8 cellular contexts compared by ENCODE assay signal in the genomic region with DNA sequence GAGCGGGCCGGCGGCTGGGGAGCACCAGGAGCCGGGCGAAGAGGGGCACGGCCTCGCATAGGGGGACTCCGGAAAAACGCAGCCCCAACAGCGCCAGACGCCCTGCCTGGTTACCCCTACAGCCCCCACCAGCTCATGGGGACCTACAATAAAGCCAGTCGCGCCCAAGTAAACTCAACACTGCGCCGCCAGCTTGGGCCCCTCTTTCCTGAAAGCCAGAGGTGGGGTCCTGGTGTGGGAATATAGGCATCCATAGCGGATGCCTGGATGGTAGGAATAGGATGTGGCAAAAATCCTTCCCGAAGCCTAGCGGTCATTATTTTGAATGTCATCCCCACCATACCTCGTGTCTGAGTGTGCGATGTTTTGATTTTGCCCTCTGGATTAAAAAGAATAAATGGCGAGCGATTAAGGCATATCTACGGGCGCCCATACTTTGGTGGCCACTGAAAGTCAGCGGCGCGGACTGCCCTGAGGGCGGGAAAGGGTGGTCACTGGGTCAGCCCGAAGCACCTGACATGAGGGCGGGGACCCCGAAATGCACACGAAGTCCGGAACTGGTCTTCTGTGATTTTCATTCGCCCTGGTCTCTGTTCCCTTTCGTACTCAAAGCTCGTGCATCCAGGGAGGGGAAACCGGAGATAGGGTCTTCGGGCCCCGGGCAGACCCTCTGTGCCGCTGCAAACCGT.
DNase-seq lines count a peak whose midpoint lies in the region; ATAC-seq lines count a peak whose summit lies in the region.

A gene with protein sequence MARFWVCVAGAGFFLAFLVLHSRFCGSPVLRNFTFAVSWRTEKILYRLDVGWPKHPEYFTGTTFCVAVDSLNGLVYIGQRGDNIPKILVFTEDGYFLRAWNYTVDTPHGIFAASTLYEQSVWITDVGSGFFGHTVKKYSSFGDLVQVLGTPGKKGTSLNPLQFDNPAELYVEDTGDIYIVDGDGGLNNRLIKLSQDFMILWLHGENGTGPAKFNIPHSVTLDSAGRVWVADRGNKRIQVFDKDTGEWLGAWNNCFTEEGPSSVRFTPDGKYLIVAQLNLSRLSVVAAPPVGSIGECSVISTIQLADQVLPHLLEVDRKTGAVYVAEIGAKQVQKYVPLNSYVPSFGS (plus strand): TSS at position 577 of the 689 bp plus-strand sequence. CDS start 184 bp downstream, outside the sequence.
A gene (minus strand): TSS at position 210 of the 689 bp plus-strand sequence. CDS start 847 bp downstream, outside the sequence.

- DNase-seq in ACHN (peak; percentile 89), NCI-H446 (lab: John Stamatoyannopoulos, UW) (peak; percentile 86 to 93), cerebellar cortex (ENCODE audit: low spot score) (peak; percentile 92), islet precursor cell (peak; percentile 87)
- peak; percentile 64 to 81 (median 66) for DNase-seq in stimulated activated CD4-positive, alpha-beta T cell treated with anti-CD3 and anti-CD28 coated beads, Interleukin-12 subunit alpha, Interleukin-12 subunit beta, amount 100 ng/mL, for 48 hours (ENCODE audit: low read depth in 2 of 3, low spot score in 1 of 3)

- ATAC-seq in GM18873 (IDR thresholded peaks at IDR 0.05; ENCODE audit: low FRiP score, unreplicated experiment), result peak; percentile 60
- peak; percentile 73 for ATAC-seq in HG03159 (IDR thresholded peaks at IDR 0.05; ENCODE audit: unreplicated experiment)
- peak; percentile 74 for ATAC-seq in activated CD4-positive, CD25-positive, alpha-beta regulatory T cell treated with anti-CD3 and anti-CD28 coated beads, Interleukin-2, amount 50 U/mL, for 24 hours

- in situ Hi-C loops in ACHN (cut with HindIII; ENCODE audit: low pct_ligation_motif_present, low pct_unique_long_range_greater_than_20kb, low sequenced_read_pairs), result no loop called here

Comparison
In these comparisons a context has a peak if more than half of its experiments do, and no peak if none do; other contexts are left out.
1. Peak in every context shown above with its lines: DNase-seq and ATAC-seq.